In genomic region chr17:54455251-54455868, GRCh38 we compare ENCODE assay signal across 23 cellular contexts.
"Had no signal": no experiment of that assay in that cellular context is flagged by ENCODE, and none has a peak within 500 bp of the region (broad histone marks: within the 10 kb centered on the region; RNA-seq: fewer than 3 reads in every experiment).

No MANE protein-coding gene starts in this region.

- H3K27me3 Mint-ChIP-seq: activated CD4-positive, alpha-beta memory T cell treated with anti-CD3 and anti-CD28 coated beads, Interleukin-2, amount 10 ng/mL, durations not matched to agents 7 days and 5 days; activated naive CD4-positive, alpha-beta T cell treated with anti-CD3 and anti-CD28 coated beads, Interleukin-2, amount 10 ng/mL, durations not matched to agents 7 days and 5 days; activated naive CD8-positive, alpha-beta T cell treated with anti-CD3 and anti-CD28 coated beads for 36 hours; T-helper 17 cell had no signal

- H3K27ac ChIP-seq: breast epithelium, PC-9, VCaP had no signal

- H3K4me2 ChIP-seq: PC-9 had no signal

- H3K36me3 ChIP-seq: breast epithelium had no signal

- H3K4me1 ChIP-seq: breast epithelium had no signal

- H3K4me1 Mint-ChIP-seq: activated CD4-positive, alpha-beta memory T cell treated with anti-CD3 and anti-CD28 coated beads, Interleukin-2, amount 10 ng/mL, durations not matched to agents 7 days and 5 days; activated naive CD4-positive, alpha-beta T cell treated with anti-CD3 and anti-CD28 coated beads, Interleukin-2, amount 10 ng/mL, durations not matched to agents 7 days and 5 days; activated naive CD8-positive, alpha-beta T cell treated with anti-CD3 and anti-CD28 coated beads for 36 hours; T-helper 17 cell had no signal

- H2AFZ ChIP-seq: PC-9 had no signal

- H3K4me3 ChIP-seq: breast epithelium, PC-9 had no signal

- ATAC-seq: activated T-cell treated with anti-CD3 and anti-CD28 coated beads, Interleukin-2, amount 50 U/mL, for 72 hours; T-helper 17 cell had no signal

- H3K4me3 Mint-ChIP-seq: activated CD4-positive, alpha-beta memory T cell treated with anti-CD3 and anti-CD28 coated beads, Interleukin-2, amount 10 ng/mL, durations not matched to agents 7 days and 5 days; activated naive CD4-positive, alpha-beta T cell treated with anti-CD3 and anti-CD28 coated beads, Interleukin-2, amount 10 ng/mL, durations not matched to agents 7 days and 5 days; activated naive CD8-positive, alpha-beta T cell treated with anti-CD3 and anti-CD28 coated beads for 36 hours; activated T-cell treated with anti-CD3 and anti-CD28 coated beads, Interleukin-2, amount 50 U/mL, for 72 hours; T-helper 17 cell had no signal

- H3K27me3 ChIP-seq: breast epithelium had no signal

- H3K27ac Mint-ChIP-seq: activated CD4-positive, alpha-beta memory T cell treated with anti-CD3 and anti-CD28 coated beads, Interleukin-2, amount 10 ng/mL, durations not matched to agents 7 days and 5 days; activated naive CD4-positive, alpha-beta T cell treated with anti-CD3 and anti-CD28 coated beads, Interleukin-2, amount 10 ng/mL, durations not matched to agents 7 days and 5 days; activated naive CD8-positive, alpha-beta T cell treated with anti-CD3 and anti-CD28 coated beads for 36 hours; activated T-cell treated with anti-CD3 and anti-CD28 coated beads, Interleukin-2, amount 50 U/mL, for 72 hours; activated T-helper 2 cell treated with anti-CD3 and anti-CD28 coated beads, Interferon-gamma antibody, Interleukin-2, Interleukin-4, amounts not matched to agents 10 μg/mL and 5 μg/mL and 100 μg/mL, durations not matched to agents 14 hours and 24 hours and 36 hours; T-helper 17 cell had no signal

- H3K36me3 Mint-ChIP-seq: activated naive CD4-positive, alpha-beta T cell treated with anti-CD3 and anti-CD28 coated beads, Interleukin-2, amount 10 ng/mL, durations not matched to agents 7 days and 5 days; activated naive CD8-positive, alpha-beta T cell treated with anti-CD3 and anti-CD28 coated beads for 36 hours had no signal

- DNase-seq: activated CD4-positive, alpha-beta memory T cell treated with anti-CD3 and anti-CD28 coated beads, Interleukin-2, amount 10 ng/mL, durations not matched to agents 7 days and 5 days; activated CD4-positive, alpha-beta T cell treated with anti-CD3 and anti-CD28 coated beads, Interleukin-2, amount 50 U/mL, for 1 hour; activated CD4-positive, CD25-positive, alpha-beta regulatory T cell; activated CD8-positive, alpha-beta memory T cell treated with anti-CD3 and anti-CD28 coated beads, Interleukin-2, amount 50 U/mL, for 4 hours; activated gamma-delta T cell treated with Interleukin-2 at 50 U/mL for 16 hours; activated naive CD4-positive, alpha-beta T cell treated with anti-CD3 and anti-CD28 coated beads, Interleukin-2, amount 10 ng/mL, durations not matched to agents 7 days and 5 days; activated naive CD8-positive, alpha-beta T cell treated with anti-CD3 and anti-CD28 coated beads for 36 hours; activated T-cell treated with anti-CD3 and anti-CD28 coated beads, Interleukin-2, amount 50 U/mL, for 72 hours; caudate nucleus; NCI-H1105 treated with DMSO at 0.1 percent for 48 hours; NCI-H1436 treated with DMSO at 0.1 percent for 48 hours; NCI-H187; NCI-H2081; NCI-H510A treated with DMSO at 0.1 percent for 48 hours; NCI-H69; NK-92 treated with Interleukin-12 subunit alpha and Interleukin-12 subunit beta, amount 100 ng/mL, for 24 hours; PC-9; SHP77 treated with DMSO at 0.1 percent for 48 hours; T-helper 17 cell; T1000 had no signal
